In genomic region chr3:52773361-52774065, GRCh38 we compare ENCODE assay signal across 19 cellular contexts. TPM values are rescaled to one million over a fixed set of nuclear protein-coding genes. Genes with fewer than 3 reads are reported as not detected.
DNase-seq lines count a peak whose midpoint lies in the region; ATAC-seq, FAIRE-seq and TF ChIP-seq lines count a peak whose summit lies in the region.
"Had no signal": no experiment of that assay in that cellular context is flagged by ENCODE, and none has a peak within 500 bp of the region (broad histone marks: within the 10 kb centered on the region; RNA-seq: fewer than 3 reads in every experiment).

No MANE protein-coding gene starts in this region.

- H3K79me2 ChIP-seq in HepG2 (ENCODE audit: insufficient read depth, low read length), result peaks cover 14% of the 10 kb centered on the region

- FAIRE-seq in HepG2 (lab: Jason Lieb, UNC), result no peak
- FAIRE-seq: HTR-8/SVneo, K562, RCC 7860 had no signal

- TF ChIP-seq POLR2A in HepG2 (IDR thresholded peaks at IDR 0.05; ENCODE audit: insufficient read depth in 1 of 2, low read depth in 2 of 2, low read length in 2 of 2) (no peak), sigmoid colon (IDR thresholded peaks at IDR 0.05) (no peak)

- no peak overlapping the region for H3K27ac ChIP-seq in CD4-positive, alpha-beta T cell (ENCODE audit: low read depth, low read length)
- H3K27ac ChIP-seq in WERI-Rb-1 (peak overlapping the region; percentile 28; the same call in 1 of the 2 replicates), HepG2 (ENCODE audit: extremely low read length, insufficient read depth, low read length) (peak overlapping the region; percentile 88), sigmoid colon (no peak overlapping the region)
- H3K27ac ChIP-seq: BLaER1 treated with 17β-estradiol and CSF1 and Interleukin-3, amounts not matched to agents 10 nM and 100 nM had no signal

- H4K20me1 ChIP-seq in HepG2 (ENCODE audit: insufficient read depth, low read length), result no peaks in the 10 kb centered on the region
- H4K20me1 ChIP-seq: BLaER1 treated with 17β-estradiol and CSF1 and Interleukin-3, amounts not matched to agents 10 nM and 100 nM had no signal

- peak overlapping the region; percentile 32 for H3K4me3 Mint-ChIP-seq in CD4-positive, alpha-beta T cell
- no peak overlapping the region for H3K4me3 Mint-ChIP-seq in activated naive CD8-positive, alpha-beta T cell treated with anti-CD3 and anti-CD28 coated beads, Interleukin-2, amount 50 U/mL, for 24 hours
- H3K4me3 Mint-ChIP-seq: H9 had no signal

- TF ChIP-seq RAD21 in HepG2 (CRISPR knock-in tag; IDR thresholded peaks at IDR 0.05), result no peak

- no peaks in the 10 kb centered on the region for H3K27me3 ChIP-seq in CD4-positive, alpha-beta T cell (ENCODE audit: control insufficient read depth, insufficient read depth, low read length)
- H3K27me3 ChIP-seq in WERI-Rb-1 (ENCODE audit: insufficient read depth, low read depth, severe bottlenecking), result no peaks in the 10 kb centered on the region
- no peaks in the 10 kb centered on the region for H3K27me3 ChIP-seq in HepG2 (ENCODE audit: control insufficient read depth in 1 of 2, insufficient read depth in 2 of 2, low read length in 2 of 2)
- no peaks in the 10 kb centered on the region for H3K27me3 ChIP-seq in sigmoid colon
- H3K27me3 ChIP-seq: BLaER1 treated with 17β-estradiol and CSF1 and Interleukin-3, amounts not matched to agents 10 nM and 100 nM had no signal

- CTCF ChIA-PET in CD4-positive, alpha-beta T cell (lab: Charles Lee), result no interaction called here
- CTCF ChIA-PET in HepG2 (lab: Yijun Ruan, JAX; ENCODE audit: low intra/inter-chr PET ratio, low total read pairs), result no interaction called here

- POLR2A ChIA-PET in CD4-positive, alpha-beta T cell (lab: Charles Lee), result no interaction called here
- POLR2A ChIA-PET in HepG2 (lab: Yijun Ruan, JAX), result interaction anchor here (4.2 to 18.4 kb wide), 2 partner anchors 13 to 23 kb away, joined by 60 to 466 read pairs; partner anchors contain the start of gene ITIH3

- H3K9me3 Mint-ChIP-seq in CD4-positive, alpha-beta T cell, result no peaks in the 10 kb centered on the region
- H3K9me3 Mint-ChIP-seq in activated naive CD8-positive, alpha-beta T cell treated with anti-CD3 and anti-CD28 coated beads, Interleukin-2, amount 50 U/mL, for 24 hours, result no peaks in the 10 kb centered on the region
- H3K9me3 Mint-ChIP-seq: H9 had no signal

- TF ChIP-seq EP300 in HepG2 (IDR thresholded peaks at IDR 0.05; ENCODE audit: low read depth in 2 of 2, low read length in 2 of 2) (no peak), HepG2 (CRISPR knock-in tag; IDR thresholded peaks at IDR 0.05; ENCODE audit: borderline replicate concordance) (no peak), sigmoid colon (IDR thresholded peaks at IDR 0.05) (no peak)

- intact Hi-C loops in CD4-positive, alpha-beta T cell (cut with DNase I, micrococcal nuclease), result no loop called here
- intact Hi-C loops in HepG2 (cut with micrococcal nuclease; ENCODE audit: unreplicated experiment), result loop anchor here (10.0 kb wide), 1 partner anchor 51 kb away; no protein-coding TSS in a partner anchor
- intact Hi-C loops in sigmoid colon (cut with DNase I), result loop anchor here (2.0 to 10.0 kb wide), 3 partner anchors 74 to 299 kb away; no protein-coding TSS in a partner anchor

- no peaks in the 10 kb centered on the region for H3K9me3 ChIP-seq in CD4-positive, alpha-beta T cell (ENCODE audit: control insufficient read depth, low read length)
- H3K9me3 ChIP-seq in WERI-Rb-1 (ENCODE audit: severe bottlenecking), result no peaks in the 10 kb centered on the region
- H3K9me3 ChIP-seq in HepG2 (ENCODE audit: low read length), result no peaks in the 10 kb centered on the region
- no peaks in the 10 kb centered on the region for H3K9me3 ChIP-seq in sigmoid colon
- H3K9me3 ChIP-seq: BLaER1 treated with 17β-estradiol and CSF1 and Interleukin-3, amounts not matched to agents 10 nM and 100 nM had no signal

- H3K36me3 ChIP-seq in WERI-Rb-1 (no peaks in the 10 kb centered on the region; the same call in 1 of the 2 replicates), HepG2 (replicated peaks in 1 of 2; ENCODE audit: control insufficient read depth in 1 of 2, insufficient read depth in 2 of 2, low read length in 2 of 2) (0 out of 5 replicates have a peak, but pooled peaks cover 0 to under 1% of the 10 kb centered on the region in 2 experiments), sigmoid colon (no peaks in the 10 kb centered on the region)

- no peak for DNase-seq in CD4-positive, alpha-beta T cell
- DNase-seq in WERI-Rb-1, result no peak
- no peak for DNase-seq in HepG2 (ENCODE audit: low spot score)
- peak; percentile 38 for DNase-seq in sigmoid colon
- no peak for DNase-seq in GOT3 (lab: John Stamatoyannopoulos, UW)
- no peak for DNase-seq in activated naive CD8-positive, alpha-beta T cell treated with anti-CD3 and anti-CD28 coated beads, Interleukin-2, amount 50 U/mL, for 24 hours
- no peak for DNase-seq in COLO668 (lab: John Stamatoyannopoulos, UW; ENCODE audit: unreplicated experiment)
- DNase-seq: DND-41, H9, NCI-H1092 treated with DMSO at 0.1 percent for 48 hours, NCI-H510A, NCI-H774 had no signal

- no peak overlapping the region for H3K4me2 ChIP-seq in HepG2 (ENCODE audit: low read depth, low read length)
- H3K4me2 ChIP-seq: BLaER1 treated with 17β-estradiol and CSF1 and Interleukin-3, amounts not matched to agents 10 nM and 100 nM had no signal

- no peak overlapping the region for H2AFZ ChIP-seq in HepG2 (ENCODE audit: low read length)

- peaks cover 17% of the 10 kb centered on the region for H3K4me1 Mint-ChIP-seq in CD4-positive, alpha-beta T cell (ENCODE audit: low read depth)
- H3K4me1 Mint-ChIP-seq in activated naive CD8-positive, alpha-beta T cell treated with anti-CD3 and anti-CD28 coated beads, Interleukin-2, amount 50 U/mL, for 24 hours, result peaks cover 21% of the 10 kb centered on the region

- no peak overlapping the region for H3K27ac Mint-ChIP-seq in CD4-positive, alpha-beta T cell
- H3K27ac Mint-ChIP-seq in activated naive CD8-positive, alpha-beta T cell treated with anti-CD3 and anti-CD28 coated beads, Interleukin-2, amount 50 U/mL, for 24 hours, result no peak overlapping the region

- no TSS peak for BruUV-seq in HepG2 (replicated peaks; lab: Mats Ljungman, UMichigan)

- H3K36me3 Mint-ChIP-seq in CD4-positive, alpha-beta T cell (ENCODE audit: low read depth), result peaks cover 6% of the 10 kb centered on the region
- H3K36me3 Mint-ChIP-seq in activated naive CD8-positive, alpha-beta T cell treated with anti-CD3 and anti-CD28 coated beads, Interleukin-2, amount 50 U/mL, for 24 hours (ENCODE audit: low read depth), result no peaks in the 10 kb centered on the region

- no peak for ATAC-seq in CD4-positive, alpha-beta T cell (ENCODE audit: poor library complexity)
- no peak for ATAC-seq in HepG2
- no peak for ATAC-seq in activated naive CD8-positive, alpha-beta T cell treated with anti-CD3 and anti-CD28 coated beads, Interleukin-2, amount 50 U/mL, for 24 hours
- ATAC-seq: K562, Right ventricle myocardium inferior had no signal

- no peak overlapping the region for H3K9ac ChIP-seq in HepG2 (ENCODE audit: insufficient read depth, low read depth, low read length)
- H3K9ac ChIP-seq: BLaER1 treated with 17β-estradiol and CSF1 and Interleukin-3, amounts not matched to agents 10 nM and 100 nM had no signal

- H3K27me3 Mint-ChIP-seq in CD4-positive, alpha-beta T cell, result no peaks in the 10 kb centered on the region
- no peaks in the 10 kb centered on the region for H3K27me3 Mint-ChIP-seq in activated naive CD8-positive, alpha-beta T cell treated with anti-CD3 and anti-CD28 coated beads, Interleukin-2, amount 50 U/mL, for 24 hours

- TF ChIP-seq CTCF in CD4-positive, alpha-beta T cell (IDR thresholded peaks at IDR 0.05), result no peak
- TF ChIP-seq CTCF in WERI-Rb-1 (IDR thresholded peaks at IDR 0.05; ENCODE audit: low read depth, low read length), result no peak
- no peak for TF ChIP-seq CTCF in HepG2 (CRISPR knock-in tag; IDR thresholded peaks at IDR 0.05)
- no peak for TF ChIP-seq CTCF in sigmoid colon (IDR thresholded peaks at IDR 0.05)

- 94% methylated on average over 13 of the region's 13 CpGs for WGBS in HepG2 (ENCODE audit: low lambda C conversion rate)
- WGBS in sigmoid colon, 2 donors, result 84 to 92% methylated on average over 13 of the region's 13 CpGs

- H3K4me1 ChIP-seq in HepG2 (ENCODE audit: insufficient read depth, low read length), result peaks cover 88% of the 10 kb centered on the region
- peaks cover 0 to 20% (median 15%) of the 10 kb centered on the region in 4 donors for H3K4me1 ChIP-seq in sigmoid colon

- H3K4me3 ChIP-seq in WERI-Rb-1 (ENCODE audit: low read depth, low read length) (no peak overlapping the region), HepG2 (replicated peaks in 1 of 3; ENCODE audit: insufficient read depth in 1 of 3, low read depth in 2 of 3, low read length in 3 of 3) (no peak overlapping the region), sigmoid colon (no peak overlapping the region)
- H3K4me3 ChIP-seq: BLaER1 treated with 17β-estradiol and CSF1 and Interleukin-3, amounts not matched to agents 10 nM and 100 nM; K562 had no signal

- in situ Hi-C loops in HepG2 (cut with HindIII; ENCODE audit: extremely low pct_ligation_motif_present, low pct_unique_long_range_greater_than_20kb), result no loop called here

RNA-seq across cellular contexts. Expression of gene NEK4, which starts 2.8 kb away (rescaled TPM):
- total RNA-seq in CD4-positive, alpha-beta T cell, result 1 to 10 TPM; 6.1 to 6.9 TPM
- total RNA-seq in HepG2 (2016; rRNA removed; fragmentation: Illumina TruSeq; extraction: Trizol) (38.0 and 38.5 TPM in 2 replicates), sigmoid colon (10 to 100 TPM; 17.1 to 19.4 (median 19.0) TPM)
- 18.0 and 19.7 TPM in 2 replicates for total RNA-seq in HepG2 (2016; cell fraction: cytosol; rRNA removed; fragmentation: Illumina TruSeq; extraction: Trizol; ENCODE audit: low read depth)
- total RNA-seq in HepG2 (2016; cell fraction: insoluble cytoplasmic fraction; rRNA removed; fragmentation: Illumina TruSeq; extraction: Trizol), result 34.9 and 36.4 TPM in 2 replicates
- total RNA-seq in HepG2 (2016; cell fraction: membrane; rRNA removed; fragmentation: Illumina TruSeq; extraction: Trizol), result 51.1 and 53.4 TPM in 2 replicates
- 26.1 and 33.6 TPM in 2 replicates for total RNA-seq in HepG2 (2016; cell fraction: nucleus; rRNA removed; fragmentation: Illumina TruSeq; extraction: Trizol)
- polyA plus RNA-seq in HepG2 (2011; rRNA removed) (16.5 and 16.7 TPM in 2 replicates), sigmoid colon (10 to 100 TPM in 2 of 3 donors, 1 to 10 TPM in 1; 7.4 to 11.4 (median 10.7) TPM)
- 8.4 and 11.3 TPM in 2 replicates for polyA plus RNA-seq in HepG2 (2011; cell fraction: cytosol; rRNA removed)
- polyA plus RNA-seq in HepG2 (2011; cell fraction: nucleus; rRNA removed), result 13.6 and 17.2 TPM in 2 replicates
- 13.3 and 14.9 TPM in 2 replicates for polyA plus RNA-seq in HepG2 (2012)
- 8.7 and 9.1 TPM in 2 replicates for polyA plus RNA-seq in HepG2 (2016; cell fraction: cytosol; fragmentation: Illumina TruSeq; extraction: Trizol; ENCODE audit: low read depth)
- 27.2 and 31.1 TPM in 2 replicates for polyA plus RNA-seq in HepG2 (2016; cell fraction: insoluble cytoplasmic fraction; fragmentation: Illumina TruSeq; extraction: Trizol; ENCODE audit: low read depth)
- polyA plus RNA-seq in HepG2 (2016; cell fraction: membrane; fragmentation: Illumina TruSeq; extraction: Trizol; ENCODE audit: low read depth), result 22.7 and 22.9 TPM in 2 replicates
- 31.4 and 31.8 TPM in 2 replicates for polyA plus RNA-seq in HepG2 (2016; cell fraction: nucleus; fragmentation: Illumina TruSeq; extraction: Trizol; ENCODE audit: insufficient read depth, low read depth)
- polyA minus RNA-seq in HepG2 (2011; rRNA and poly(A)+ RNA removed; ENCODE audit: low replicate concordance), result 8.2 and 15.1 TPM in 2 replicates
- polyA minus RNA-seq in HepG2 (2011; cell fraction: cytosol; rRNA and poly(A)+ RNA removed), result 12.0 and 14.8 TPM in 2 replicates
- 31.7 and 49.4 TPM in 2 replicates for polyA minus RNA-seq in HepG2 (2011; cell fraction: nucleus; rRNA and poly(A)+ RNA removed)

RNA-seq across cellular contexts. Expression of gene ITIH1, which starts 3.9 kb away (rescaled TPM):
- total RNA-seq in CD4-positive, alpha-beta T cell, result not detected
- 9.8 and 12.3 TPM in 2 replicates for total RNA-seq in HepG2 (2016; rRNA removed; fragmentation: Illumina TruSeq; extraction: Trizol)
- total RNA-seq in HepG2 (2016; cell fraction: cytosol; rRNA removed; fragmentation: Illumina TruSeq; extraction: Trizol; ENCODE audit: low read depth), result 7.6 and 10.0 TPM in 2 replicates
- 7.8 and 12.6 TPM in 2 replicates for total RNA-seq in HepG2 (2016; cell fraction: insoluble cytoplasmic fraction; rRNA removed; fragmentation: Illumina TruSeq; extraction: Trizol)
- 10.1 and 13.2 TPM in 2 replicates for total RNA-seq in HepG2 (2016; cell fraction: membrane; rRNA removed; fragmentation: Illumina TruSeq; extraction: Trizol)
- 10.1 and 14.4 TPM in 2 replicates for total RNA-seq in HepG2 (2016; cell fraction: nucleus; rRNA removed; fragmentation: Illumina TruSeq; extraction: Trizol)
- 19.6 and 46.5 TPM in 2 replicates for polyA plus RNA-seq in HepG2 (2011; rRNA removed)
- polyA plus RNA-seq in HepG2 (2011; cell fraction: cytosol; rRNA removed), result 19.0 and 27.6 TPM in 2 replicates
- polyA plus RNA-seq in HepG2 (2011; cell fraction: nucleus; rRNA removed), result 84.4 and 124 TPM in 2 replicates
- polyA plus RNA-seq in HepG2 (2012), result 39.9 and 42.6 TPM in 2 replicates
- polyA plus RNA-seq in HepG2 (2016; cell fraction: cytosol; fragmentation: Illumina TruSeq; extraction: Trizol; ENCODE audit: low read depth), result 8.5 and 8.8 TPM in 2 replicates
- polyA plus RNA-seq in HepG2 (2016; cell fraction: insoluble cytoplasmic fraction; fragmentation: Illumina TruSeq; extraction: Trizol; ENCODE audit: low read depth), result 9.1 and 10.1 TPM in 2 replicates
- polyA plus RNA-seq in HepG2 (2016; cell fraction: membrane; fragmentation: Illumina TruSeq; extraction: Trizol; ENCODE audit: low read depth), result 8.5 and 11.6 TPM in 2 replicates
- polyA plus RNA-seq in HepG2 (2016; cell fraction: nucleus; fragmentation: Illumina TruSeq; extraction: Trizol; ENCODE audit: insufficient read depth, low read depth), result 21.9 and 26.1 TPM in 2 replicates
- 17.9 TPM in 1 of 2 replicates, not detected in the other for polyA minus RNA-seq in HepG2 (2011; rRNA and poly(A)+ RNA removed; ENCODE audit: low replicate concordance)
- polyA minus RNA-seq in HepG2 (2011; cell fraction: cytosol; rRNA and poly(A)+ RNA removed), result 5.0 and 10.8 TPM in 2 replicates
- 9.7 and 16.8 TPM in 2 replicates for polyA minus RNA-seq in HepG2 (2011; cell fraction: nucleus; rRNA and poly(A)+ RNA removed)
- not detected for total RNA-seq in sigmoid colon
- under 1 TPM in 1 of 3 donors, not detected in 2; 0.85 TPM for polyA plus RNA-seq in sigmoid colon
- total RNA-seq: G401, H9, OCI-LY7, Right ventricle myocardium inferior had no signal
- polyA plus RNA-seq: K562 had no signal

RNA-seq across cellular contexts. Expression of gene ITIH3, which starts 21.1 kb away (rescaled TPM):
- not detected for total RNA-seq in CD4-positive, alpha-beta T cell
- total RNA-seq in HepG2 (2016; rRNA removed; fragmentation: Illumina TruSeq; extraction: Trizol), result 38.9 and 105 TPM in 2 replicates
- total RNA-seq in HepG2 (2016; cell fraction: cytosol; rRNA removed; fragmentation: Illumina TruSeq; extraction: Trizol; ENCODE audit: low read depth), result 10.8 and 12.0 TPM in 2 replicates
- total RNA-seq in HepG2 (2016; cell fraction: insoluble cytoplasmic fraction; rRNA removed; fragmentation: Illumina TruSeq; extraction: Trizol), result 37.6 and 103 TPM in 2 replicates
- 14.7 and 16.8 TPM in 2 replicates for total RNA-seq in HepG2 (2016; cell fraction: membrane; rRNA removed; fragmentation: Illumina TruSeq; extraction: Trizol)
- total RNA-seq in HepG2 (2016; cell fraction: nucleus; rRNA removed; fragmentation: Illumina TruSeq; extraction: Trizol), result 132 and 140 TPM in 2 replicates
- polyA plus RNA-seq in HepG2 (2011; rRNA removed), result 632 and 1,233 TPM in 2 replicates
- 347 and 666 TPM in 2 replicates for polyA plus RNA-seq in HepG2 (2011; cell fraction: cytosol; rRNA removed)
- polyA plus RNA-seq in HepG2 (2011; cell fraction: nucleus; rRNA removed), result 3,464 and 4,379 TPM in 2 replicates
- polyA plus RNA-seq in HepG2 (2012), result 718 and 962 TPM in 2 replicates
- 7.0 and 7.3 TPM in 2 replicates for polyA plus RNA-seq in HepG2 (2016; cell fraction: cytosol; fragmentation: Illumina TruSeq; extraction: Trizol; ENCODE audit: low read depth)
- 31.3 and 36.2 TPM in 2 replicates for polyA plus RNA-seq in HepG2 (2016; cell fraction: insoluble cytoplasmic fraction; fragmentation: Illumina TruSeq; extraction: Trizol; ENCODE audit: low read depth)
- polyA plus RNA-seq in HepG2 (2016; cell fraction: membrane; fragmentation: Illumina TruSeq; extraction: Trizol; ENCODE audit: low read depth), result 10.3 TPM in 2 replicates
- 273 and 284 TPM in 2 replicates for polyA plus RNA-seq in HepG2 (2016; cell fraction: nucleus; fragmentation: Illumina TruSeq; extraction: Trizol; ENCODE audit: insufficient read depth, low read depth)
- 0.26 and 415 TPM in 2 replicates for polyA minus RNA-seq in HepG2 (2011; rRNA and poly(A)+ RNA removed; ENCODE audit: low replicate concordance)
- 134 and 348 TPM in 2 replicates for polyA minus RNA-seq in HepG2 (2011; cell fraction: cytosol; rRNA and poly(A)+ RNA removed)
- polyA minus RNA-seq in HepG2 (2011; cell fraction: nucleus; rRNA and poly(A)+ RNA removed), result 662 and 1,024 TPM in 2 replicates
- total RNA-seq in sigmoid colon, result 1 to 10 TPM in 1 of 4 donors, under 1 TPM in 2, not detected in 1; 0.14 to 2.3 (median 0.36) TPM
- polyA plus RNA-seq in sigmoid colon, result under 1 TPM in 1 of 3 donors, not detected in 2; 0.95 TPM
- total RNA-seq: G401, H9, OCI-LY7 had no signal
- polyA plus RNA-seq: K562 had no signal

RNA-seq across cellular contexts. Expression of gene ITIH4, which starts 57.0 kb away (rescaled TPM):
- 10 to 100 TPM; 35.8 to 40.4 TPM for total RNA-seq in CD4-positive, alpha-beta T cell
- total RNA-seq in HepG2 (2016; rRNA removed; fragmentation: Illumina TruSeq; extraction: Trizol) (1.5 and 5.3 TPM in 2 replicates), sigmoid colon (10 to 100 TPM in 1 of 4 donors, 1 to 10 TPM in 3; 2.5 to 12.2 (median 6.7) TPM)
- 1.1 and 1.6 TPM in 2 replicates for total RNA-seq in HepG2 (2016; cell fraction: cytosol; rRNA removed; fragmentation: Illumina TruSeq; extraction: Trizol; ENCODE audit: low read depth)
- total RNA-seq in HepG2 (2016; cell fraction: insoluble cytoplasmic fraction; rRNA removed; fragmentation: Illumina TruSeq; extraction: Trizol), result 2.2 and 6.6 TPM in 2 replicates
- 1.0 and 2.3 TPM in 2 replicates for total RNA-seq in HepG2 (2016; cell fraction: membrane; rRNA removed; fragmentation: Illumina TruSeq; extraction: Trizol)
- 6.0 and 8.7 TPM in 2 replicates for total RNA-seq in HepG2 (2016; cell fraction: nucleus; rRNA removed; fragmentation: Illumina TruSeq; extraction: Trizol)
- polyA plus RNA-seq in HepG2 (2011; rRNA removed) (2.7 and 3.7 TPM in 2 replicates), sigmoid colon (1 to 10 TPM in 1 of 3 donors, not detected in 2; 5.4 TPM)
- 1.1 and 1.6 TPM in 2 replicates for polyA plus RNA-seq in HepG2 (2011; cell fraction: cytosol; rRNA removed)
- 6.7 and 7.2 TPM in 2 replicates for polyA plus RNA-seq in HepG2 (2011; cell fraction: nucleus; rRNA removed)
- 0.95 TPM in 1 of 2 replicates, not detected in the other for polyA plus RNA-seq in HepG2 (2012)
- 0.76 and 1.1 TPM in 2 replicates for polyA plus RNA-seq in HepG2 (2016; cell fraction: cytosol; fragmentation: Illumina TruSeq; extraction: Trizol; ENCODE audit: low read depth)
- 1.3 and 1.6 TPM in 2 replicates for polyA plus RNA-seq in HepG2 (2016; cell fraction: insoluble cytoplasmic fraction; fragmentation: Illumina TruSeq; extraction: Trizol; ENCODE audit: low read depth)
- polyA plus RNA-seq in HepG2 (2016; cell fraction: membrane; fragmentation: Illumina TruSeq; extraction: Trizol; ENCODE audit: low read depth), result 1.2 and 1.4 TPM in 2 replicates
- 10.2 and 12.6 TPM in 2 replicates for polyA plus RNA-seq in HepG2 (2016; cell fraction: nucleus; fragmentation: Illumina TruSeq; extraction: Trizol; ENCODE audit: insufficient read depth, low read depth)
- 1.8 and 2.5 TPM in 2 replicates for polyA minus RNA-seq in HepG2 (2011; rRNA and poly(A)+ RNA removed; ENCODE audit: low replicate concordance)
- polyA minus RNA-seq in HepG2 (2011; cell fraction: cytosol; rRNA and poly(A)+ RNA removed), result 0.59 and 0.97 TPM in 2 replicates
- polyA minus RNA-seq in HepG2 (2011; cell fraction: nucleus; rRNA and poly(A)+ RNA removed), result 0.64 and 2.5 TPM in 2 replicates

Comparison
In these comparisons a context has a peak if more than half of its experiments do, and no peak if none do; other contexts are left out.
1. H3K27ac ChIP-seq: peak in WERI-Rb-1 (single experiment) and HepG2 (single experiment); none in CD4-positive, alpha-beta T cell (single experiment) and sigmoid colon (0 of 4).
2. RNA of gene ITIH1, which starts 3.9 kb away (total RNA-seq): 7.6 to 14.4 TPM in HepG2; not detected in CD4-positive, alpha-beta T cell and not detected in sigmoid colon; every median in the first group is over 4 times any median in the second.
3. intact Hi-C loops: an anchor here in HepG2 (10.0 kb wide) and sigmoid colon (2.0 to 10.0 kb wide); none called in CD4-positive, alpha-beta T cell.